ENCODE assay signal across 10 cellular contexts in genomic region chr12:57063991-57064725, GRCh38. TPM values are rescaled to one million over a fixed set of nuclear protein-coding genes. Genes with fewer than 3 reads are reported as not detected.
DNase-seq lines count a peak whose midpoint lies in the region; ATAC-seq and TF ChIP-seq lines count a peak whose summit lies in the region.
"Had no signal": no experiment of that assay in that cellular context is flagged by ENCODE, and none has a peak within 500 bp of the region (broad histone marks: within the 10 kb centered on the region; RNA-seq: fewer than 3 reads in every experiment).

No MANE protein-coding gene starts in this region.

- no peaks in the 10 kb centered on the region for H3K36me3 ChIP-seq in hepatocyte (replicated peaks; ENCODE audit: insufficient read depth, low read depth)

- 86% methylated on average over 5 of the region's 5 CpGs for WGBS in hepatocyte (ENCODE audit: low lambda C conversion rate, missing lambda C conversion rate)

- H3K4me1 ChIP-seq in hepatocyte (ENCODE audit: insufficient read depth), result no peaks in the 10 kb centered on the region

- no peaks in the 10 kb centered on the region for H3K79me2 ChIP-seq in hepatocyte

- no peak overlapping the region for H3K4me2 ChIP-seq in hepatocyte

- DNase-seq in putamen (ENCODE audit: low spot score), result peak; percentile 50
- DNase-seq in GM19238 (ENCODE audit: insufficient read length, low spot score), result no peak
- no peak for DNase-seq in hepatocyte (ENCODE audit: low spot score)
- DNase-seq in midbrain (lab: John Stamatoyannopoulos, UW), result no peak
- DNase-seq in amygdala (lab: John Stamatoyannopoulos, UW), result no peak

- H2AFZ ChIP-seq in hepatocyte, result no peak overlapping the region

- H3K27ac ChIP-seq in hepatocyte, result no peak overlapping the region

- TF ChIP-seq CTCF in hepatocyte (IDR thresholded peaks at IDR 0.05; ENCODE audit: poor library complexity), result no peak

- H3K9me3 ChIP-seq in hepatocyte (ENCODE audit: low read depth), result no peaks in the 10 kb centered on the region

- H3K27me3 ChIP-seq in hepatocyte, result no peaks in the 10 kb centered on the region

- no peaks in the 10 kb centered on the region for H3K9me2 ChIP-seq in hepatocyte (replicated peaks; ENCODE audit: insufficient read depth)

- H4K20me1 ChIP-seq in hepatocyte (ENCODE audit: insufficient read depth, poor library complexity, severe bottlenecking), result no peaks in the 10 kb centered on the region

- ATAC-seq in GM18868 (IDR thresholded peaks at IDR 0.05; ENCODE audit: unreplicated experiment), result peak; percentile 77
- ATAC-seq in HG03060 (IDR thresholded peaks at IDR 0.05; ENCODE audit: low read depth, unreplicated experiment), result peak; percentile 54
- peak; percentile 90 to 92 for ATAC-seq in activated CD4-positive, CD25-positive, alpha-beta regulatory T cell treated with anti-CD3 and anti-CD28 coated beads, Interleukin-2, amount 50 U/mL, for 24 hours

- H3K4me3 ChIP-seq in hepatocyte, result no peak overlapping the region

RNA-seq across cellular contexts. Expression of gene MYO1A, which starts 14.2 kb away (rescaled TPM):
- 28.3 and 29.2 TPM in 2 replicates for total RNA-seq in hepatocyte
- polyA plus RNA-seq in hepatocyte, result 23.8 and 25.2 TPM in 2 replicates
- total RNA-seq: epithelial cell of proximal tubule, HT1080 had no signal

RNA-seq across cellular contexts. Expression of gene NEMP1, which starts 14.4 kb away (rescaled TPM):
- 8.3 and 9.3 TPM in 2 replicates for total RNA-seq in hepatocyte
- 3.0 and 6.2 TPM in 2 replicates for polyA plus RNA-seq in hepatocyte

RNA-seq across cellular contexts. Expression of gene NAB2, which starts 24.8 kb away (rescaled TPM):
- 21.9 and 24.8 TPM in 2 replicates for total RNA-seq in hepatocyte
- 12.3 and 12.9 TPM in 2 replicates for polyA plus RNA-seq in hepatocyte

RNA-seq across cellular contexts. Expression of gene STAT6, which starts 47.0 kb away (rescaled TPM):
- 76.7 and 78.9 TPM in 2 replicates for total RNA-seq in hepatocyte
- 80.0 and 101 TPM in 2 replicates for polyA plus RNA-seq in hepatocyte

RNA-seq across cellular contexts. Expression of gene TAC3, which starts 47.8 kb away (rescaled TPM):
- total RNA-seq in hepatocyte, result 13.0 and 18.1 TPM in 2 replicates
- polyA plus RNA-seq in hepatocyte, result 113 and 167 TPM in 2 replicates
- total RNA-seq: epithelial cell of proximal tubule, HT1080 had no signal
